18 cellular contexts compared by ENCODE assay signal in the genomic region with DNA sequence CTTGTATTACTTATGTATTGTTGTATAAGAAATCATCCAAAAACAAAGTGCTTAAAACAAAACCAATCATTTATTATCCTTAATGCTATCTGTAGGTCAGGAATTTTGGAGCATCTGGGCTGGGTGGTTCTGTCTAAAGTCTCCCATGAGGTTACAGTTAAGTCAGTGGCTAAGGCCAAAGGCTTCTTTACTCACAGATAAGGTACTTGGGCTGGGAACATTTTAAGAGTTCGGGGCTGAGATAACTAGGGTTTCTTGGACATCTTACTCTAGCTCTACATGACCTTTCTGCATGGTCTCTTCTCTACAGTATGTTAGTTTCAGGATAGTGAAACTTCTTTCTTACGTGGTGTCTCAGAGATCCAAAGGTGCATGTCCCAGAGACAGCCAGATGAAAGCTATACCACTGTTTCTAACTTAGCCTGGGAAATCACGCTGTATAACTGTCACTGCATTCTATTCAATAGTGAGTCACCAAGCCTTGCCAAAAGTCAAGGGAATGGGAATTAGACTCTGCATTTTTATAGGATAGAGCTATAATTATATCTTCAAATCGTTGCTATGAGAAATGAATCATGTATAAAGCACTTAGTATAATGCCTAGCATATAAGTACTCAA.
"Had no signal": no experiment of that assay in that cellular context is flagged by ENCODE, and none has a peak within 500 bp of the region (broad histone marks: within the 10 kb centered on the region; RNA-seq: fewer than 3 reads in every experiment).

No MANE protein-coding gene starts in this region.

- H3K4me3 Mint-ChIP-seq: activated CD8-positive, alpha-beta memory T cell treated with anti-CD3 and anti-CD28 coated beads, Interleukin-2, amount 10 ng/mL, durations not matched to agents 7 days and 5 days; activated naive CD8-positive, alpha-beta T cell; activated T-cell treated with anti-CD3 and anti-CD28 coated beads, Interleukin-2, amount 50 U/mL, for 4 hours; natural killer cell; T-helper 2 cell treated with Interferon-gamma antibody and Interleukin-4, amounts not matched to agents 5 μg/mL and 100 μg/mL, for 36 hours; type B pancreatic cell had no signal

- H3K36me3 ChIP-seq: colonic mucosa, sigmoid colon had no signal

- ATAC-seq: activated CD4-positive, CD25-positive, alpha-beta regulatory T cell treated with anti-CD3 and anti-CD28 coated beads, Interleukin-2, amount 50 U/mL, for 24 hours; activated CD8-positive, alpha-beta memory T cell treated with anti-CD3 and anti-CD28 coated beads, Interleukin-2, amount 10 ng/mL, durations not matched to agents 7 days and 5 days; activated T-cell treated with anti-CD3 and anti-CD28 coated beads, Interleukin-2, amount 50 U/mL, for 4 hours; natural killer cell had no signal

- H3K4me1 ChIP-seq: colonic mucosa, sigmoid colon had no signal

- H3K27ac ChIP-seq: colonic mucosa, sigmoid colon had no signal

- H3K9me3 ChIP-seq: colonic mucosa, sigmoid colon had no signal

- H3K4me3 ChIP-seq: colonic mucosa, sigmoid colon had no signal

- H3K36me3 Mint-ChIP-seq: activated CD8-positive, alpha-beta memory T cell treated with anti-CD3 and anti-CD28 coated beads, Interleukin-2, amount 10 ng/mL, durations not matched to agents 7 days and 5 days; activated naive CD8-positive, alpha-beta T cell; natural killer cell; type B pancreatic cell had no signal

- H3K27ac Mint-ChIP-seq: activated CD8-positive, alpha-beta memory T cell treated with anti-CD3 and anti-CD28 coated beads, Interleukin-2, amount 10 ng/mL, durations not matched to agents 7 days and 5 days; activated naive CD8-positive, alpha-beta T cell; natural killer cell; progenitor cell of endocrine pancreas; T-helper 2 cell treated with Interferon-gamma antibody and Interleukin-4, amounts not matched to agents 5 μg/mL and 100 μg/mL, for 36 hours; type B pancreatic cell had no signal

- H3K27me3 ChIP-seq: colonic mucosa, sigmoid colon had no signal

- H3K27me3 Mint-ChIP-seq: activated CD8-positive, alpha-beta memory T cell treated with anti-CD3 and anti-CD28 coated beads, Interleukin-2, amount 10 ng/mL, durations not matched to agents 7 days and 5 days; activated naive CD8-positive, alpha-beta T cell; progenitor cell of endocrine pancreas; type B pancreatic cell had no signal

- DNase-seq: activated CD4-positive, alpha-beta T cell treated with anti-CD3 and anti-CD28 coated beads, Interleukin-2, amount 50 U/mL, for 4 hours; activated CD8-positive, alpha-beta memory T cell treated with anti-CD3 and anti-CD28 coated beads, Interleukin-2, amount 10 ng/mL, durations not matched to agents 7 days and 5 days; activated effector memory CD4-positive, alpha-beta T cell treated with anti-CD3 and anti-CD28 coated beads, Interleukin-2, amount 50 U/mL, for 16 hours; activated T-cell treated with anti-CD3 and anti-CD28 coated beads, Interleukin-2, amount 50 U/mL, for 4 hours; aorta; colonic mucosa; effector CD4-positive, alpha-beta T cell; left cardiac atrium; natural killer cell; nucleus accumbens; sigmoid colon; stimulated activated CD4-positive, alpha-beta T cell treated with anti-CD3 and anti-CD28 coated beads, Interleukin-2, amount 100 ng/mL, for 48 hours; stimulated activated naive CD4-positive, alpha-beta T cell treated with Interleukin-2 at 50 U/mL for 16 hours had no signal

- H3K4me1 Mint-ChIP-seq: activated CD8-positive, alpha-beta memory T cell treated with anti-CD3 and anti-CD28 coated beads, Interleukin-2, amount 10 ng/mL, durations not matched to agents 7 days and 5 days; natural killer cell had no signal

- H3K9me3 Mint-ChIP-seq: T-helper 2 cell treated with Interferon-gamma antibody and Interleukin-4, amounts not matched to agents 5 μg/mL and 100 μg/mL, for 36 hours; type B pancreatic cell had no signal
